8 cellular contexts compared by ENCODE assay signal in genomic region chr2:73823916-73824523, GRCh38. TPM values are rescaled to one million over a fixed set of nuclear protein-coding genes. Genes with fewer than 3 reads are reported as not detected.
DNase-seq lines count a peak whose midpoint lies in the region; ATAC-seq, FAIRE-seq and TF ChIP-seq lines count a peak whose summit lies in the region.

No MANE protein-coding gene starts in this region.

- peaks cover 0 to 13% (median 7%) of the 10 kb centered on the region in 9 donors for H3K4me1 ChIP-seq in heart right ventricle

- peaks cover 1 to 4% of the 10 kb centered on the region in 2 donors for H3K27me3 Mint-ChIP-seq in natural killer cell treated with Interleukin-12 subunit alpha and Interleukin-12 subunit beta and Interleukin-15 and Interleukin-18, amount 100 ng/mL, for 72 hours

- ATAC-seq in heart right ventricle (no peak), left ventricle myocardium superior (no peak), GM21515 (IDR thresholded peaks at IDR 0.05; ENCODE audit: unreplicated experiment) (no peak), GM19452 (IDR thresholded peaks at IDR 0.05; ENCODE audit: unreplicated experiment) (no peak)
- ATAC-seq in natural killer cell treated with Interleukin-12 subunit alpha and Interleukin-12 subunit beta and Interleukin-15 and Interleukin-18, amount 100 ng/mL, for 72 hours = no peak

- H3K36me3 ChIP-seq in heart right ventricle = no peaks in the 10 kb centered on the region

- H3K4me3 Mint-ChIP-seq in natural killer cell treated with Interleukin-12 subunit alpha and Interleukin-12 subunit beta and Interleukin-15 and Interleukin-18, amount 100 ng/mL, for 72 hours = no peak overlapping the region

- H3K4me1 Mint-ChIP-seq in natural killer cell treated with Interleukin-12 subunit alpha and Interleukin-12 subunit beta and Interleukin-15 and Interleukin-18, amount 100 ng/mL, for 72 hours (ENCODE audit: low read depth in 2 of 2) = peaks cover 62 to 64% of the 10 kb centered on the region in 2 donors

- H3K27me3 ChIP-seq in heart right ventricle = no peaks in the 10 kb centered on the region

- H3K36me3 Mint-ChIP-seq in natural killer cell treated with Interleukin-12 subunit alpha and Interleukin-12 subunit beta and Interleukin-15 and Interleukin-18, amount 100 ng/mL, for 72 hours = no peaks in the 10 kb centered on the region

- H3K27ac Mint-ChIP-seq in natural killer cell treated with Interleukin-12 subunit alpha and Interleukin-12 subunit beta and Interleukin-15 and Interleukin-18, amount 100 ng/mL, for 72 hours = peak overlapping the region; percentile 83 to 100

- no peak overlapping the region for H3K4me3 ChIP-seq in heart right ventricle

- H3K9me3 Mint-ChIP-seq in natural killer cell treated with Interleukin-12 subunit alpha and Interleukin-12 subunit beta and Interleukin-15 and Interleukin-18, amount 100 ng/mL, for 72 hours = peaks cover 3% of the 10 kb centered on the region

- no peak overlapping the region for H3K27ac ChIP-seq in heart right ventricle

- peak; percentile 91 for FAIRE-seq in endometrium (lab: Jason Lieb, UNC)

- 8 to 16% methylated on average over 3 of the region's 3 CpGs for WGBS in heart right ventricle, 2 donors

- H3K9me3 ChIP-seq in heart right ventricle = no peaks in the 10 kb centered on the region

- DNase-seq in heart right ventricle = peak in 1 of 2 donors; percentile 71
- no peak for DNase-seq in left ventricle myocardium superior
- peak; percentile 27 for DNase-seq in NCI-H1092 (lab: John Stamatoyannopoulos, UW)
- DNase-seq in SHP77 treated with DMSO at 0.1 percent for 48 hours (lab: John Stamatoyannopoulos, UW) = peak; percentile 43
- DNase-seq in natural killer cell treated with Interleukin-12 subunit alpha and Interleukin-12 subunit beta and Interleukin-15 and Interleukin-18, amount 100 ng/mL, for 72 hours (ENCODE audit: low spot score) = peak; percentile 67

- intact Hi-C loops in heart right ventricle (cut with DNase I) (loop anchor here in 2 of 10 donors (10.0 kb wide), 6 partner anchors 101 to 511 kb away; partner anchors contain the start of genes BOLA3 (in 2 of the 2), TET3 (in 2 of the 2) and DGUOK (in 1 of the 2)), left ventricle myocardium superior (cut with micrococcal nuclease) (no loop called here)

- peak; percentile 67 to 92 (median 84) for TF ChIP-seq CTCF in heart right ventricle (IDR thresholded peaks at IDR 0.05)

RNA-seq across cellular contexts. Expression of gene STAMBP, which starts 4.7 kb away (rescaled TPM):
- total RNA-seq in heart right ventricle (10 to 100 TPM; 24.6 to 37.5 (median 33.0) TPM), left ventricle myocardium superior (27.2 TPM)
- polyA plus RNA-seq in heart right ventricle = 10 to 100 TPM; 12.1 to 24.4 TPM
- 10 to 100 TPM; 27.5 to 40.6 TPM for total RNA-seq in natural killer cell treated with Interleukin-12 subunit alpha and Interleukin-12 subunit beta and Interleukin-15 and Interleukin-18, amount 100 ng/mL, for 72 hours

RNA-seq across cellular contexts. Expression of gene C2orf78, which starts 40.0 kb away (rescaled TPM):
- not detected for total RNA-seq in heart right ventricle
- polyA plus RNA-seq in heart right ventricle = not detected
- not detected for total RNA-seq in left ventricle myocardium superior
- total RNA-seq in natural killer cell treated with Interleukin-12 subunit alpha and Interleukin-12 subunit beta and Interleukin-15 and Interleukin-18, amount 100 ng/mL, for 72 hours = not detected

RNA-seq across cellular contexts. Expression of gene DUSP11, which starts 44.1 kb away (rescaled TPM):
- total RNA-seq in heart right ventricle = 10 to 100 TPM in 7 of 10 donors, 1 to 10 TPM in 3; 9.2 to 11.6 (median 10.8) TPM
- polyA plus RNA-seq in heart right ventricle = 10 to 100 TPM in 1 of 2 donors, 1 to 10 TPM in 1; 7.9 to 12.9 TPM
- 12.9 TPM for total RNA-seq in left ventricle myocardium superior
- total RNA-seq in natural killer cell treated with Interleukin-12 subunit alpha and Interleukin-12 subunit beta and Interleukin-15 and Interleukin-18, amount 100 ng/mL, for 72 hours = 10 to 100 TPM; 30.7 to 50.1 TPM
